ENCODE assay signal across 15 cellular contexts in the genomic region with DNA sequence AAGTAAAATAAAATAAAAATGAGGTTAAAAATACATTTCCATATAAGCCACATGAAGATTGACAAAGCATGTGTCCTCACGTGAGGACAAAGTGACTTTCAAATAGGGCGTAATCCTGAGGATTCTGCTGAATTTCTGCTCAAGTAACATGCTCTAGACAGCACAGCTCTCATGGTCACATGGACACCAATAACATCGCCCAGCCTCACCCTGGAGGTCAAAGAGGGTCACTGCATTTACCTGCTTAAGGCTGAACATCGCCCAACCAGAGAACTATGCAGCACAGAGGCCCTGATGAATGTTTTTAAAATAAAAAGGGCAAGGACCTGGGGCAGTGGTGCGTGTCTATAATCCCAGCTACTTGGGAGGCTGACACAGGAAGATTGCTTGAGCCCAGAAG. TPM values are rescaled to one million over a fixed set of nuclear protein-coding genes. Genes with fewer than 3 reads are reported as not detected.
DNase-seq lines count a peak whose midpoint lies in the region; ATAC-seq and TF ChIP-seq lines count a peak whose summit lies in the region.
"Had no signal": no experiment of that assay in that cellular context is flagged by ENCODE, and none has a peak within 500 bp of the region (broad histone marks: within the 10 kb centered on the region; RNA-seq: fewer than 3 reads in every experiment).

No MANE protein-coding gene starts in this region.

- TF ChIP-seq CTCF in epithelial cell of esophagus (IDR thresholded peaks at IDR 0.05; ENCODE audit: insufficient read depth, low read depth, low read length, missing control alignments): peak; percentile 11
- no peak for TF ChIP-seq CTCF in thyroid gland (IDR thresholded peaks at IDR 0.05)
- no peak for TF ChIP-seq CTCF in ascending aorta (IDR thresholded peaks at IDR 0.05)

- TF ChIP-seq POLR2A in thyroid gland (IDR thresholded peaks at IDR 0.05): no peak

- H3K4me3 ChIP-seq in Karpas-422 (ENCODE audit: low read length): no peak overlapping the region
- H3K4me3 ChIP-seq in epithelial cell of esophagus (ENCODE audit: low read length): no peak overlapping the region
- H3K4me3 ChIP-seq in thyroid gland (replicated peaks in 1 of 3): no peak overlapping the region
- no peak overlapping the region for H3K4me3 ChIP-seq in ascending aorta
- H3K4me3 ChIP-seq: lower lobe of right lung had no signal

- H3K4me2 ChIP-seq in Karpas-422 (ENCODE audit: low read depth, low read length, poor library complexity, severe bottlenecking): no peak overlapping the region

- H2AFZ ChIP-seq in Karpas-422 (ENCODE audit: low read length): no peak overlapping the region

- H3K27me3 ChIP-seq in Karpas-422 (ENCODE audit: low read length) (no peaks in the 10 kb centered on the region), thyroid gland (no peaks in the 10 kb centered on the region), ascending aorta (no peaks in the 10 kb centered on the region)

- H3K4me1 ChIP-seq in Karpas-422 (ENCODE audit: low read length) (peaks cover 2% of the 10 kb centered on the region; the same call in 1 of the 2 replicates), thyroid gland (peaks cover 17 to 32% of the 10 kb centered on the region in 2 donors), ascending aorta (no peaks in the 10 kb centered on the region)
- H3K4me1 ChIP-seq: lower lobe of right lung had no signal

- peaks cover 14% of the 10 kb centered on the region; the same call in 1 of the 2 replicates for H4K20me1 ChIP-seq in Karpas-422 (ENCODE audit: insufficient read depth, low read depth, low read length)

- H3K9me2 ChIP-seq in Karpas-422 (replicated peaks; ENCODE audit: insufficient read depth, low read length): no peaks in the 10 kb centered on the region

- 71 to 77% methylated on average over 5 of the region's 5 CpGs for WGBS in thyroid gland, 2 donors

- ATAC-seq in HG02571 (IDR thresholded peaks at IDR 0.05; ENCODE audit: unreplicated experiment): no peak
- ATAC-seq: lower lobe of right lung had no signal

- peak; percentile 13 for DNase-seq in activated CD4-positive, alpha-beta T cell treated with anti-CD3 and anti-CD28 coated beads for 48 hours
- DNase-seq in activated CD4-positive, alpha-beta T cell treated with anti-CD3 and anti-CD28 coated beads, Interleukin-2, amount 50 U/mL, for 1 hour: no peak
- DNase-seq in Karpas-422 (peak; percentile 51), epithelial cell of esophagus (ENCODE audit: low read depth) (no peak), thyroid gland (peak; percentile 15 to 20), NCI-H345 (lab: John Stamatoyannopoulos, UW) (no peak), ascending aorta (ENCODE audit: low spot score in 2 of 2) (no peak)
- DNase-seq: ACHN; activated CD8-positive, alpha-beta memory T cell treated with anti-CD3 and anti-CD28 coated beads, Interleukin-2, amount 50 U/mL, for 48 hours; hypothalamus; lower lobe of right lung; NK-92 treated with Interleukin-12 subunit alpha and Interleukin-12 subunit beta, amount 100 ng/mL, for 24 hours had no signal

- no peaks in the 10 kb centered on the region for H3K9me3 ChIP-seq in Karpas-422 (ENCODE audit: low read length)
- no peaks in the 10 kb centered on the region for H3K9me3 ChIP-seq in thyroid gland
- H3K9me3 ChIP-seq in ascending aorta: no peaks in the 10 kb centered on the region
- H3K9me3 ChIP-seq: lower lobe of right lung had no signal

- no peak overlapping the region for H3K27ac ChIP-seq in Karpas-422 (ENCODE audit: low read length)
- H3K27ac ChIP-seq in thyroid gland: peak overlapping the region in 2 of 3 donors; percentile 46 to 69
- H3K27ac ChIP-seq in ascending aorta: no peak overlapping the region
- H3K27ac ChIP-seq: HL-60, lower lobe of right lung had no signal

- peaks cover 69% of the 10 kb centered on the region for H3K79me2 ChIP-seq in Karpas-422 (ENCODE audit: low read length)

- H3K36me3 ChIP-seq in Karpas-422 (ENCODE audit: insufficient read depth, low read length): peaks cover 29% of the 10 kb centered on the region
- peaks cover 0 to 6% of the 10 kb centered on the region in 2 donors for H3K36me3 ChIP-seq in thyroid gland
- peaks cover 18 to 40% of the 10 kb centered on the region in 2 donors for H3K36me3 ChIP-seq in ascending aorta

- intact Hi-C loops in thyroid gland (cut with DNase I): no loop called here
- intact Hi-C loops in ascending aorta (cut with DNase I): no loop called here

- H3K9ac ChIP-seq in Karpas-422 (ENCODE audit: low read length): no peak overlapping the region

RNA-seq across cellular contexts. Expression of gene TGFBRAP1, which starts 30.2 kb away (rescaled TPM):
- 23.0 and 30.2 TPM in 2 replicates for total RNA-seq in Karpas-422 (2014; rRNA removed; shearing (Covaris generic); ENCODE audit: low replicate concordance)
- 10 to 100 TPM; 35.4 to 53.2 (median 40.1) TPM for total RNA-seq in thyroid gland
- 30.1 TPM for total RNA-seq in ascending aorta

RNA-seq across cellular contexts. Expression of gene C2orf49, which starts 38.0 kb away (rescaled TPM):
- 26.3 and 42.4 TPM in 2 replicates for total RNA-seq in Karpas-422 (2014; rRNA removed; shearing (Covaris generic); ENCODE audit: low replicate concordance)
- total RNA-seq in thyroid gland: 10 to 100 TPM; 16.6 to 41.1 (median 22.1) TPM
- 12.2 TPM for total RNA-seq in ascending aorta

RNA-seq across cellular contexts. Expression of gene GPR45, which starts 57.7 kb away (rescaled TPM):
- not detected in 2 replicates for total RNA-seq in Karpas-422 (2014; rRNA removed; shearing (Covaris generic); ENCODE audit: low replicate concordance)
- total RNA-seq in thyroid gland (not detected), ascending aorta (not detected)
- total RNA-seq: lower lobe of right lung, MCF 10A had no signal

Comparison
In these comparisons a context has a peak if more than half of its experiments do, and no peak if none do; other contexts are left out.
1. DNase-seq: peak in activated CD4-positive, alpha-beta T cell treated with anti-CD3 and anti-CD28 coated beads for 48 hours (single experiment), Karpas-422 (single experiment) and thyroid gland (2 of 2); none in activated CD4-positive, alpha-beta T cell treated with anti-CD3 and anti-CD28 coated beads, Interleukin-2, amount 50 U/mL, for 1 hour (single experiment), epithelial cell of esophagus (single experiment), NCI-H345 (single experiment) and ascending aorta (0 of 2).
2. H3K27ac ChIP-seq: peak in thyroid gland (2 of 3); none in Karpas-422 (single experiment) and ascending aorta (0 of 2).